Comparison of ENCODE assay signal across 25 cellular contexts in the genomic region with DNA sequence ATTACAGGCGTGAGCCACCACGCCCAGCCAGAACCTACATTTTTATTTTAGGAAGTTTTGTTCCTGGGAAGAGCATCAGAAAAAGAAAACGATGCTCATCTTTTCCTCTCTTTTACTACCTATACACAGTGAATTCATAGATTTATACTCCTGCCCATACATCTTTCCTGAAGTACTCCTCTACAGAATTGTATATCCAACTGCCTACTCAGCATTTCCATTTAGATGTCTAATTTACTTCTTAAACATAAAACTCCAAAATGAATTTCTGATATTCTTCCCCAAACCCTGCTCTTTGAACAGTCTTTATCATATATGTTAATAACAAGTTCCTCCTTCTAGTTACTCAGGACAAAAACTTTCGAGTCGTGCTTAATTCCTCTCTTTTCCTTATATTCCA. TPM values are rescaled to one million over a fixed set of nuclear protein-coding genes. Genes with fewer than 3 reads are reported as not detected.
"Had no signal": no experiment of that assay in that cellular context is flagged by ENCODE, and none has a peak within 500 bp of the region (broad histone marks: within the 10 kb centered on the region; RNA-seq: fewer than 3 reads in every experiment).

No MANE protein-coding gene starts in this region.

- FAIRE-seq: endothelial cell of umbilical vein, islet of Langerhans, keratinocyte had no signal

- DNase-seq: colonic mucosa; cortex of kidney; effector memory CD4-positive, alpha-beta T cell; foreskin fibroblast; foreskin melanocyte; gastrocnemius medialis; glutamatergic neuron; head of caudate nucleus; heart right ventricle; hippocampal formation; left cardiac atrium; left ventricle myocardium superior; lower lobe of right lung; mesenchymal stem cell; mucosa of descending colon; naive B cell had no signal

- H3K27ac Mint-ChIP-seq: dendritic cell treated with granulocyte-macrophage colony-stimulating factor and Interleukin-4, amounts not matched to agents 40 ng/mL and 50 ng/mL, for 4 days; mesothelial cell of epicardium; naive B cell had no signal

- H3K4me1 Mint-ChIP-seq: naive B cell had no signal

- H3K9me3 Mint-ChIP-seq: dendritic cell treated with granulocyte-macrophage colony-stimulating factor and Interleukin-4, amounts not matched to agents 40 ng/mL and 50 ng/mL, for 4 days; naive B cell had no signal

- H3K9me3 ChIP-seq: colonic mucosa, esophagus muscularis mucosa, gastrocnemius medialis, heart right ventricle, left lung, lower lobe of right lung, mucosa of descending colon had no signal

- H3K4me1 ChIP-seq: colonic mucosa, left lung, lower lobe of right lung had no signal

- H3K27me3 Mint-ChIP-seq: dendritic cell treated with granulocyte-macrophage colony-stimulating factor and Interleukin-4, amounts not matched to agents 40 ng/mL and 50 ng/mL, for 4 days had no signal

- H3K27ac ChIP-seq: colonic mucosa, esophagus muscularis mucosa, gastrocnemius medialis, heart right ventricle, left lung, lower lobe of right lung had no signal

- H3K4me3 ChIP-seq: colonic mucosa, esophagus muscularis mucosa, gastrocnemius medialis, heart right ventricle, left lung, lower lobe of right lung, mucosa of descending colon had no signal

- H3K36me3 Mint-ChIP-seq: mesothelial cell of epicardium, naive B cell had no signal

- ATAC-seq: gastrocnemius medialis, heart right ventricle, left cardiac atrium, left lung, left ventricle myocardium superior, lower lobe of right lung, mucosa of descending colon had no signal

- H3K4me3 Mint-ChIP-seq: dendritic cell treated with granulocyte-macrophage colony-stimulating factor and Interleukin-4, amounts not matched to agents 40 ng/mL and 50 ng/mL, for 4 days; mesothelial cell of epicardium; naive B cell had no signal

- H3K36me3 ChIP-seq: colonic mucosa, esophagus muscularis mucosa, gastrocnemius medialis, heart right ventricle, left lung, lower lobe of right lung had no signal

- H3K27me3 ChIP-seq: colonic mucosa, esophagus muscularis mucosa, gastrocnemius medialis, heart right ventricle, left lung had no signal

RNA-seq across cellular contexts. Expression of gene RSPO3, which starts 39.8 kb away (rescaled TPM):
- total RNA-seq: dermis microvascular lymphatic vessel endothelial cell, lung microvascular endothelial cell had no signal
- polyA plus RNA-seq: keratinocyte had no signal
